In the genomic region with DNA sequence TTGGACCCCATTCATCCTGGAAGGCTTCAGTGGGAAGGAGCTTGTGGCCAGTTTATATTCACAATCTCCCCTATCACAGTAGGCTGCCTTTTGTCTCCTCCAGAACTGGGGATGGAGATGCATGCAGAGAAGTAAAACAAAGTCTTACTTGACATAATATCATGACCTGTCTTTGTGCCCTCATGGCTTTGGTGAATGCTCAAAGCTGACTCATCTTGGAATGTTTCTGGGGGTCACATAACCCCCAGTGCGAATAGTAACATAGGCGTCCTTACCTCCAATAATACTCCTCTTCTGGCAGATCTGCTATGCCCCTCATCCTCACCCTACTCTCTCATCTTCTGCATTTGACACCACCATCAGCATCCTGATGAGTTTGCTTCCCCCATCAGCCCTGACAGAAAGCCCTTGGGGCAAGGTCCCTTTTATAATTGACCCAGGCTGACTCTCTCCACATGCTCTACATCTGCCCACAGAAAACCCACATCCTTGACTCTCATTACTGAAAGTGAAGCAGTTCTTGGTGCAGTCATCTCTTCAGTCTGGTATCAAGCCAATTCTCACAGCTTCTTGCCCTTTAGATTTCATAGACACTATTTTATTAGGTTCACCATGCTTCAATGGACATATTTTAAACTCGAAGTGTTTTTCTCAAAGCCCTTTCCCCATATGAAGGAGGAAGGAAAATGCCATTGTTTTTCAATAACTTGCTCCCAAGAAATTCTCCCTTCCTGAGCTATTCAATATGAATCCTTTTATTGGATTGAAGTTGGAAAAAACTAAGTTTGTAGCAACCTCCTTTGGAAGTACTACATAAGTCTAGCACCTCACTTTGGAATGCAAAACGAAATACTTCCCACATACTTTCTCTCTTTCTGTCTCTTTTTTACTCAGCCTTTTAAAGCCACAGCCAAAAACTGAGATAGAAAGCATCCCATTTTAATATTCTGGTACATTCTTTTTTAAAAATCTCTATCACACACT, we compare ENCODE assay signal across 9 cellular contexts. TPM values are rescaled to one million over a fixed set of nuclear protein-coding genes. Genes with fewer than 3 reads are reported as not detected.
DNase-seq lines count a peak whose midpoint lies in the region; ATAC-seq and TF ChIP-seq lines count a peak whose summit lies in the region.
"Had no signal": no experiment of that assay in that cellular context is flagged by ENCODE, and none has a peak within 500 bp of the region (broad histone marks: within the 10 kb centered on the region; RNA-seq: fewer than 3 reads in every experiment).

No MANE protein-coding gene starts in this region.

- H3K36me3 Mint-ChIP-seq in naive thymus-derived CD8-positive, alpha-beta T cell, result no peaks in the 10 kb centered on the region

- no peak overlapping the region for H3K27ac Mint-ChIP-seq in naive thymus-derived CD8-positive, alpha-beta T cell
- H3K27ac Mint-ChIP-seq: T-helper 1 cell treated with Interleukin-12 subunit alpha and Interleukin-12 subunit beta and Interleukin-4 antibody, amounts not matched to agents 30 μg/mL and 1 μg/mL, for 36 hours had no signal

- POLR2A ChIA-PET in naive thymus-derived CD8-positive, alpha-beta T cell (lab: Charles Lee), result no interaction called here

- no peak overlapping the region for H3K27ac ChIP-seq in coronary artery

- DNase-seq in GM13976 (ENCODE audit: low spot score) (peak; percentile 74), glomerular visceral epithelial cell (ENCODE audit: extremely low spot score) (peak; percentile 8), coronary artery (ENCODE audit: low spot score) (no peak), HK-2 (ENCODE audit: unreplicated experiment) (no peak)
- DNase-seq in naive thymus-derived CD8-positive, alpha-beta T cell, result no peak
- no peak for DNase-seq in stimulated activated naive CD4-positive, alpha-beta T cell treated with Interleukin-2 at 50 U/mL for 16 hours (lab: John Stamatoyannopoulos, UW)

- no peaks in the 10 kb centered on the region for H3K4me1 Mint-ChIP-seq in naive thymus-derived CD8-positive, alpha-beta T cell

- ATAC-seq in GM21576 (IDR thresholded peaks at IDR 0.05; ENCODE audit: unreplicated experiment) (peak; percentile 99), HG03460 (IDR thresholded peaks at IDR 0.05; ENCODE audit: unreplicated experiment) (peak; percentile 99)
- no peak for ATAC-seq in naive thymus-derived CD8-positive, alpha-beta T cell

- no peak overlapping the region for H3K4me3 ChIP-seq in coronary artery

- H3K4me3 Mint-ChIP-seq in naive thymus-derived CD8-positive, alpha-beta T cell, result no peak overlapping the region
- H3K4me3 Mint-ChIP-seq: T-helper 1 cell treated with Interleukin-12 subunit alpha and Interleukin-12 subunit beta and Interleukin-4 antibody, amounts not matched to agents 30 μg/mL and 1 μg/mL, for 36 hours had no signal

- peaks cover 0 to 11% (median 0%) of the 10 kb centered on the region in 9 donors for H3K9me3 Mint-ChIP-seq in naive thymus-derived CD8-positive, alpha-beta T cell
- H3K9me3 Mint-ChIP-seq: T-helper 1 cell treated with Interleukin-12 subunit alpha and Interleukin-12 subunit beta and Interleukin-4 antibody, amounts not matched to agents 30 μg/mL and 1 μg/mL, for 36 hours had no signal

- TF ChIP-seq CTCF in GM13976 (IDR thresholded peaks at IDR 0.05; ENCODE audit: borderline replicate concordance, control extremely low read depth, extremely low read depth, insufficient read depth, missing control alignments) (no peak), coronary artery (IDR thresholded peaks at IDR 0.05) (no peak)

- in situ Hi-C loops in GM13976 (cut with MboI; ENCODE audit: low sequenced_read_pairs, unreplicated experiment), result no loop called here

- no peaks in the 10 kb centered on the region for H3K27me3 Mint-ChIP-seq in naive thymus-derived CD8-positive, alpha-beta T cell

RNA-seq across cellular contexts. Expression of a gene that starts 36.6 kb away (rescaled TPM):
- not detected for total RNA-seq in naive thymus-derived CD8-positive, alpha-beta T cell
- not detected for polyA plus RNA-seq in naive thymus-derived CD8-positive, alpha-beta T cell

Comparison
In these comparisons a context has a peak if more than half of its experiments do, and no peak if none do; other contexts are left out.
1. DNase-seq: peak in GM13976 (single experiment) and glomerular visceral epithelial cell (single experiment); none in naive thymus-derived CD8-positive, alpha-beta T cell (0 of 10), coronary artery (single experiment), stimulated activated naive CD4-positive, alpha-beta T cell treated with Interleukin-2 at 50 U/mL for 16 hours (single experiment) and HK-2 (single experiment).
2. ATAC-seq: peak in GM21576 (single experiment) and HG03460 (single experiment); none in naive thymus-derived CD8-positive, alpha-beta T cell (0 of 2).